In the genomic region with DNA sequence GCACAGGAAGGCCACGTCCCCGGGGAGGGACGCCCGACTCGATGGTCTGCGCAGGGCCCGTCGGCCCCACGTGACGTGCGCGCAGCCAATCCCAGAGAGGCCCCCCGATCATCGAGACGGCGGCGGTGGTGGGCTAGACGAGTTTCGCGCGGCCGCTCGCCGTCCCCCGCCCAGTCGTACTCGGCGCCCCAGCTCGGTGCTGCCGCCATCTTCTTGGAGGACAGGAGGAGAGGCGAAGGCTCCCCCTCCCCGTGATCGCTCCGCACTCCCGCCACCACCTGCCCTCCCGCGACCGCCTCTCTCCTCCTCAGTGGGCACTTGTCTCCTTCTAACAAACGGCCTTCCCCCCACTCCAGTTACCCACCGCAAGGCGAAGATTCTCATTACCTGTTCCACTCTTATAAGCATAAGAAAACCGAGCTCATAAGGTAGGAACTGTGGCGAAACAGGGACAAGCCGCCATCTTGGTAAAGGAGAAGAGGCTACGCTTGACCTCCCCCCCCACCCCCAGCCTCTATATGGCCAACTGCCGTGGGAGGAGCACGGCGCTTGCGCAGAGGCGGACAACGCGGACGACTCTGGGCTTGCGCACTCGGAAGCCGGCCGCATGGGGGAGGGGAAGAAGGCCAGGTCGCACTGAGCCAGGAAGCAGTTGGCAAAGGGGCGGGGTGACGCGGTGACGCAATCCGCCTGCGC, we compare ENCODE assay signal across 8 cellular contexts. TPM values are rescaled to one million over a fixed set of nuclear protein-coding genes. Genes with fewer than 3 reads are reported as not detected.
DNase-seq lines count a peak whose midpoint lies in the region; ATAC-seq and TF ChIP-seq lines count a peak whose summit lies in the region.

A gene with protein sequence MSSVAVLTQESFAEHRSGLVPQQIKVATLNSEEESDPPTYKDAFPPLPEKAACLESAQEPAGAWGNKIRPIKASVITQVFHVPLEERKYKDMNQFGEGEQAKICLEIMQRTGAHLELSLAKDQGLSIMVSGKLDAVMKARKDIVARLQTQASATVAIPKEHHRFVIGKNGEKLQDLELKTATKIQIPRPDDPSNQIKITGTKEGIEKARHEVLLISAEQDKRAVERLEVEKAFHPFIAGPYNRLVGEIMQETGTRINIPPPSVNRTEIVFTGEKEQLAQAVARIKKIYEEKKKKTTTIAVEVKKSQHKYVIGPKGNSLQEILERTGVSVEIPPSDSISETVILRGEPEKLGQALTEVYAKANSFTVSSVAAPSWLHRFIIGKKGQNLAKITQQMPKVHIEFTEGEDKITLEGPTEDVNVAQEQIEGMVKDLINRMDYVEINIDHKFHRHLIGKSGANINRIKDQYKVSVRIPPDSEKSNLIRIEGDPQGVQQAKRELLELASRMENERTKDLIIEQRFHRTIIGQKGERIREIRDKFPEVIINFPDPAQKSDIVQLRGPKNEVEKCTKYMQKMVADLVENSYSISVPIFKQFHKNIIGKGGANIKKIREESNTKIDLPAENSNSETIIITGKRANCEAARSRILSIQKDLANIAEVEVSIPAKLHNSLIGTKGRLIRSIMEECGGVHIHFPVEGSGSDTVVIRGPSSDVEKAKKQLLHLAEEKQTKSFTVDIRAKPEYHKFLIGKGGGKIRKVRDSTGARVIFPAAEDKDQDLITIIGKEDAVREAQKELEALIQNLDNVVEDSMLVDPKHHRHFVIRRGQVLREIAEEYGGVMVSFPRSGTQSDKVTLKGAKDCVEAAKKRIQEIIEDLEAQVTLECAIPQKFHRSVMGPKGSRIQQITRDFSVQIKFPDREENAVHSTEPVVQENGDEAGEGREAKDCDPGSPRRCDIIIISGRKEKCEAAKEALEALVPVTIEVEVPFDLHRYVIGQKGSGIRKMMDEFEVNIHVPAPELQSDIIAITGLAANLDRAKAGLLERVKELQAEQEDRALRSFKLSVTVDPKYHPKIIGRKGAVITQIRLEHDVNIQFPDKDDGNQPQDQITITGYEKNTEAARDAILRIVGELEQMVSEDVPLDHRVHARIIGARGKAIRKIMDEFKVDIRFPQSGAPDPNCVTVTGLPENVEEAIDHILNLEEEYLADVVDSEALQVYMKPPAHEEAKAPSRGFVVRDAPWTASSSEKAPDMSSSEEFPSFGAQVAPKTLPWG (N-terminal part only) (minus strand): TSS at position 490 of the 696 bp plus-strand sequence. CDS start 48,803 bp downstream, outside the sequence.

- H3K27me3 ChIP-seq in GM06990 (replicated peaks; ENCODE audit: control insufficient read depth, insufficient read depth, low read length), result no peaks in the 10 kb centered on the region

- H3K9me3 ChIP-seq in SK-N-MC (ENCODE audit: low read depth, low read length), result no peaks in the 10 kb centered on the region

- peak; percentile 71 for ATAC-seq in HG02571 (IDR thresholded peaks at IDR 0.05; ENCODE audit: unreplicated experiment)

- peak; percentile 50 for TF ChIP-seq CTCF in GM06990 (IDR thresholded peaks at IDR 0.05; ENCODE audit: insufficient read depth, low read length, poor library complexity, severe bottlenecking)
- peak; percentile 14 for TF ChIP-seq CTCF in NB4 (IDR thresholded peaks at IDR 0.05; ENCODE audit: low read depth, low read length)

- H3K27ac ChIP-seq in SK-N-MC (peak within 1 kb of the TSS; percentile 95), temporal lobe (ENCODE audit: low read depth, low read length) (peak within 1 kb of the TSS; percentile 96)

- peak within 1 kb of the TSS; percentile 99 for H3K4me3 ChIP-seq in GM06990 (replicated peaks; ENCODE audit: low read depth, low read length)
- peak within 1 kb of the TSS; percentile 98 for H3K4me3 ChIP-seq in NB4 (ENCODE audit: low read depth, low read length)
- H3K4me3 ChIP-seq in SK-N-MC, result peak within 1 kb of the TSS; percentile 88

- H3K36me3 ChIP-seq in GM06990 (ENCODE audit: control insufficient read depth, insufficient read depth, low read length) (no peaks in the 10 kb centered on the region; the same call in 1 of the 2 replicates), SK-N-MC (ENCODE audit: insufficient read depth, low read length) (peaks cover 20% of the 10 kb centered on the region)

- peak within 1 kb of the TSS; percentile 96 for H3K9ac ChIP-seq in SK-N-MC (ENCODE audit: insufficient read length)

- DNase-seq in GM06990 (ENCODE audit: extremely low read depth, insufficient read length) (peak; percentile 99), NB4 (ENCODE audit: low read depth) (peak; percentile 99), SK-N-MC (ENCODE audit: low read depth, low spot score) (peak; percentile 97), globus pallidus (ENCODE audit: low spot score) (peak; percentile 98), occipital lobe (lab: John Stamatoyannopoulos, UW) (peak; percentile 96)
- peak; percentile 100 for DNase-seq in activated naive CD4-positive, alpha-beta T cell treated with anti-CD3 and anti-CD28 coated beads, Interleukin-2, amount 50 U/mL, for 16 hours

- peak; percentile 26 for TF ChIP-seq POLR2A in NB4 (IDR thresholded peaks at IDR 0.05; ENCODE audit: extremely low read depth, insufficient read length)

RNA-seq across cellular contexts. Expression of the gene that starts here (rescaled TPM):
- total RNA-seq in occipital lobe (138 TPM), temporal lobe (122 TPM)

Comparison
In these comparisons a context has a peak if more than half of its experiments do, and no peak if none do; other contexts are left out.
1. Peak in every context shown above with its lines: DNase-seq, ATAC-seq, H3K4me3 ChIP-seq and H3K27ac ChIP-seq.